In the genomic region with DNA sequence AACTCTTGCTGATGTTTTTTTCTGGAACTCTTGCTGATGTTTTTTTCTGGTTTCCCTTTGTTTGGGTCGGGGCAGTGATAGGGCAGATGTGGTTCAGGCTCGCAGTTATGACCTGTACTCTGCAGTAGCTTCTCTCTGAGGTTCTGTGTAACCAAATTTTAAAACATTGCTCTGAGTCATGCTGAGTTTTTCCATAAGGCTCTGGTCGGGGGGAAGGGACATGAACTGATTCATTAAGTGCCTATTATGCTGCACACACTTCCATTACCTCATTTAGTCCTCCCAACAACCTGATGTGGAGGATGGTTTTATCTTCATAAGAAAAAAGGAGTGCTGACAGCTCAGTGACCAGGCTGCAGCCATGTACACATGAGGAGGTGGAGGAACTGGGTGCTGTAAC, we compare ENCODE assay signal across 9 cellular contexts. TPM values are rescaled to one million over a fixed set of nuclear protein-coding genes. Genes with fewer than 3 reads are reported as not detected.
A peak's percentile ranks its signal among the peaks of the same experiment; 100 is the strongest.
DNase-seq lines count a peak whose midpoint lies in the region; ATAC-seq and TF ChIP-seq lines count a peak whose summit lies in the region.
"Had no signal": no experiment of that assay in that cellular context is flagged by ENCODE, and none has a peak within 500 bp of the region (broad histone marks: within the 10 kb centered on the region; RNA-seq: fewer than 3 reads in every experiment).

No MANE protein-coding gene starts in this region.

- peak; percentile 89 for DNase-seq in HFFc6
- peak; percentile 26 for DNase-seq in activated CD4-positive, alpha-beta memory T cell treated with anti-CD3 and anti-CD28 coated beads, Interleukin-2, amount 10 ng/mL, durations not matched to agents 7 days and 5 days
- DNase-seq in fibroblast of villous mesenchyme (ENCODE audit: low read depth) = peak; percentile 94
- DNase-seq in stimulated activated CD4-positive, alpha-beta T cell treated with anti-CD3 and anti-CD28 coated beads, TNF-alpha, amount 100 ng/mL, for 48 hours (ENCODE audit: low read depth in 3 of 3) = peak in 2 of 3 donors; percentile 36 to 42
- no peak for DNase-seq in substantia nigra (lab: John Stamatoyannopoulos, UW)
- no peak for DNase-seq in DMS79 (lab: John Stamatoyannopoulos, UW)
- DNase-seq in GM19240 (ENCODE audit: insufficient read length, low spot score) = no peak

- ATAC-seq in HG03439 (IDR thresholded peaks at IDR 0.05; ENCODE audit: unreplicated experiment) = no peak

- H3K36me3 Mint-ChIP-seq in HFFc6 (ENCODE audit: low read depth) = no peaks in the 10 kb centered on the region
- H3K36me3 Mint-ChIP-seq in activated CD4-positive, alpha-beta memory T cell treated with anti-CD3 and anti-CD28 coated beads, Interleukin-2, amount 10 ng/mL, durations not matched to agents 7 days and 5 days (ENCODE audit: low read depth) = peaks cover 8% of the 10 kb centered on the region

- CTCF ChIA-PET in activated CD4-positive, alpha-beta memory T cell treated with anti-CD3 and anti-CD28 coated beads, Interleukin-2, amount 10 ng/mL, durations not matched to agents 7 days and 5 days (lab: Charles Lee) = interaction anchor here (0.6 kb wide), 1 partner anchor 161 kb away, joined by 4 read pairs; no protein-coding TSS in a partner anchor

- POLR2A ChIA-PET in activated CD4-positive, alpha-beta memory T cell treated with anti-CD3 and anti-CD28 coated beads, Interleukin-2, amount 10 ng/mL, durations not matched to agents 7 days and 5 days (lab: Charles Lee) = interaction anchor here (0.6 to 2.3 kb wide), 4 partner anchors 17 to 201 kb away, joined by 3 to 9 read pairs (median 4); a partner anchor contains a TSS

- H3K9me3 Mint-ChIP-seq in HFFc6 = no peaks in the 10 kb centered on the region
- no peaks in the 10 kb centered on the region for H3K9me3 Mint-ChIP-seq in activated CD4-positive, alpha-beta memory T cell treated with anti-CD3 and anti-CD28 coated beads, Interleukin-2, amount 10 ng/mL, durations not matched to agents 7 days and 5 days

- peak overlapping the region; percentile 89 for H3K27ac Mint-ChIP-seq in HFFc6
- H3K27ac Mint-ChIP-seq in activated CD4-positive, alpha-beta memory T cell treated with anti-CD3 and anti-CD28 coated beads, Interleukin-2, amount 10 ng/mL, durations not matched to agents 7 days and 5 days = peak overlapping the region; percentile 13

- H3K4me1 Mint-ChIP-seq in HFFc6 (ENCODE audit: low read depth) = peaks cover 56% of the 10 kb centered on the region
- peaks cover 50% of the 10 kb centered on the region for H3K4me1 Mint-ChIP-seq in activated CD4-positive, alpha-beta memory T cell treated with anti-CD3 and anti-CD28 coated beads, Interleukin-2, amount 10 ng/mL, durations not matched to agents 7 days and 5 days

- TF ChIP-seq CTCF in HFFc6 (IDR thresholded peaks at IDR 0.05) (no peak), fibroblast of villous mesenchyme (IDR thresholded peaks at IDR 0.05; ENCODE audit: insufficient read depth, low read depth, low read length) (no peak)

- no peaks in the 10 kb centered on the region for H3K27me3 Mint-ChIP-seq in HFFc6 (ENCODE audit: insufficient read depth)
- no peaks in the 10 kb centered on the region for H3K27me3 Mint-ChIP-seq in activated CD4-positive, alpha-beta memory T cell treated with anti-CD3 and anti-CD28 coated beads, Interleukin-2, amount 10 ng/mL, durations not matched to agents 7 days and 5 days

- H3K4me3 ChIP-seq in fibroblast of villous mesenchyme (ENCODE audit: low read depth, low read length) = no peak overlapping the region
- H3K4me3 ChIP-seq: skin epidermis had no signal

- H3K27ac ChIP-seq in substantia nigra (ENCODE audit: low read depth, low read length, poor library complexity, severe bottlenecking) = no peak overlapping the region

- H3K4me3 Mint-ChIP-seq in HFFc6 = peak overlapping the region; percentile 43
- no peak overlapping the region for H3K4me3 Mint-ChIP-seq in activated CD4-positive, alpha-beta memory T cell treated with anti-CD3 and anti-CD28 coated beads, Interleukin-2, amount 10 ng/mL, durations not matched to agents 7 days and 5 days

RNA-seq across cellular contexts. Expression of a gene that starts 18.9 kb away (rescaled TPM):
- 10 to 100 TPM; 30.8 to 36.3 (median 34.3) TPM for total RNA-seq in HFFc6 (2021; fragmentation: NEBNext Ultra II Directional; extraction: Animal tissue kit (Norgen Biotek cat#: 25700))
- total RNA-seq in activated CD4-positive, alpha-beta memory T cell treated with anti-CD3 and anti-CD28 coated beads, Interleukin-2, amount 10 ng/mL, durations not matched to agents 7 days and 5 days = 10 to 100 TPM; 51.0 to 55.0 TPM
- 18.4 and 23.3 TPM in 2 replicates for total RNA-seq in fibroblast of villous mesenchyme

Comparison
In these comparisons a context has a peak if more than half of its experiments do, and no peak if none do; other contexts are left out.
1. DNase-seq: peak in HFFc6 (single experiment), activated CD4-positive, alpha-beta memory T cell treated with anti-CD3 and anti-CD28 coated beads, Interleukin-2, amount 10 ng/mL, durations not matched to agents 7 days and 5 days (single experiment), fibroblast of villous mesenchyme (single experiment) and stimulated activated CD4-positive, alpha-beta T cell treated with anti-CD3 and anti-CD28 coated beads, TNF-alpha, amount 100 ng/mL, for 48 hours (2 of 3); none in substantia nigra (0 of 49), DMS79 (single experiment) and GM19240 (single experiment).